In the genomic region with DNA sequence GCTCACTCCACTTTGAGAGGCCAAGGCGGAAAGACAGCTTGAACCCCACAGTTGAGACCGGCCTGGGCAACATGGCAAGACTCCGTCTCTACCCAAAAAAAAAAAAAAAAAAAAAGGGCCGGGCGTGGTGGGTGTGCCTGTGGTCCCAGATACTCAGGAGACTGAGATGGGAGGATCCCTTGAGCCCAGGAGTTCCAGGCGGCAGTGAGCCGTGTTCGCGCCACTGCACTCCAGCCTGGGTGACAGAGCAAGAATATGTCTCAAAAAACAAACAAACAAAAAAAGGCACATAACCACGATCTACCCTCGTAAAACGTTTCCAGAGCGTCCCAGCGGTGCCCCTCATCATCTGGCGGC, we compare ENCODE assay signal across 8 cellular contexts. TPM values are rescaled to one million over a fixed set of nuclear protein-coding genes. Genes with fewer than 3 reads are reported as not detected.
DNase-seq lines count a peak whose midpoint lies in the region; ATAC-seq and TF ChIP-seq lines count a peak whose summit lies in the region.

No MANE protein-coding gene starts in this region.

- no peaks in the 10 kb centered on the region for H3K27me3 ChIP-seq in liver (ENCODE audit: control insufficient read depth in 4 of 4, insufficient read depth in 4 of 4, low read length in 3 of 4)
- H3K27me3 ChIP-seq in thoracic aorta (replicated peaks; ENCODE audit: insufficient read depth), result no peaks in the 10 kb centered on the region

- H3K36me3 Mint-ChIP-seq in activated CD4-positive, alpha-beta T cell treated with anti-CD3 and anti-CD28 coated beads, Interleukin-2, amount 10 ng/mL, durations not matched to agents 7 days and 5 days (ENCODE audit: low read depth), result peaks cover 19% of the 10 kb centered on the region

- peaks cover 0 to 22% (median 16%) of the 10 kb centered on the region in 4 donors for H3K4me1 ChIP-seq in liver (ENCODE audit: control insufficient read depth in 4 of 4, insufficient read depth in 4 of 4, low read length in 3 of 4)
- H3K4me1 ChIP-seq in thoracic aorta (ENCODE audit: control insufficient read depth in 1 of 2, low read depth in 2 of 2), result peaks cover 7 to 21% of the 10 kb centered on the region in 2 donors

- peaks cover 34% of the 10 kb centered on the region for H3K4me1 Mint-ChIP-seq in activated CD4-positive, alpha-beta T cell treated with anti-CD3 and anti-CD28 coated beads, Interleukin-2, amount 10 ng/mL, durations not matched to agents 7 days and 5 days

- H3K4me3 Mint-ChIP-seq in activated CD4-positive, alpha-beta T cell treated with anti-CD3 and anti-CD28 coated beads, Interleukin-2, amount 10 ng/mL, durations not matched to agents 7 days and 5 days, result peak overlapping the region; percentile 91

- TF ChIP-seq RAD21 in liver (IDR thresholded peaks at IDR 0.05), result no peak

- H3K4me3 ChIP-seq in astrocyte of the cerebellum (ENCODE audit: low read depth, low read length) (peak overlapping the region; percentile 90), liver (ENCODE audit: low read depth in 1 of 3, low read length in 3 of 3) (peak overlapping the region in 2 of 3 donors; percentile 81 to 94), thoracic aorta (peak overlapping the region; percentile 77)

- peak overlapping the region; percentile 78 for H3K27ac Mint-ChIP-seq in activated CD4-positive, alpha-beta T cell treated with anti-CD3 and anti-CD28 coated beads, Interleukin-2, amount 10 ng/mL, durations not matched to agents 7 days and 5 days

- H3K9ac ChIP-seq in liver (ENCODE audit: low read depth in 1 of 2, low read length in 2 of 2), result peak overlapping the region; percentile 45 to 59

- H3K9me3 ChIP-seq in liver (ENCODE audit: control insufficient read depth in 4 of 4, low read length in 3 of 4) (no peaks in the 10 kb centered on the region), thoracic aorta (no peaks in the 10 kb centered on the region)

- WGBS in liver, result 25% methylated on average over 15 of the region's 15 CpGs

- H3K27me3 Mint-ChIP-seq in activated CD4-positive, alpha-beta T cell treated with anti-CD3 and anti-CD28 coated beads, Interleukin-2, amount 10 ng/mL, durations not matched to agents 7 days and 5 days, result peaks cover 2% of the 10 kb centered on the region

- CTCF ChIA-PET in activated CD4-positive, alpha-beta T cell treated with anti-CD3 and anti-CD28 coated beads, Interleukin-2, amount 10 ng/mL, durations not matched to agents 7 days and 5 days (lab: Charles Lee), result interaction anchor here (0.6 to 38.4 kb wide), 6 partner anchors 10 to 167 kb away, joined by 3 to 841 read pairs (median 18); partner anchors contain the start of genes CLCF1, POLD4 and PPP1CA

- H3K27ac ChIP-seq in liver (ENCODE audit: low read depth in 1 of 2, low read length in 2 of 2), result peak overlapping the region; percentile 57 to 63
- H3K27ac ChIP-seq in thoracic aorta, result peak overlapping the region; percentile 38 to 73

- no peak for TF ChIP-seq CTCF in astrocyte of the cerebellum (IDR thresholded peaks at IDR 0.05; ENCODE audit: low read depth, low read length, missing control alignments)
- no peak for TF ChIP-seq CTCF in liver (IDR thresholded peaks at IDR 0.05; ENCODE audit: low read depth, low read length, missing input control)
- no peak for TF ChIP-seq CTCF in thoracic aorta (IDR thresholded peaks at IDR 0.05)

- peaks cover 0 to 8% (median 3%) of the 10 kb centered on the region in 4 donors for H3K36me3 ChIP-seq in liver (ENCODE audit: control insufficient read depth in 4 of 4, insufficient read depth in 3 of 4, low read depth in 1 of 4, low read length in 3 of 4)
- peaks cover 7% of the 10 kb centered on the region for H3K36me3 ChIP-seq in thoracic aorta

- H3K9me3 Mint-ChIP-seq in activated CD4-positive, alpha-beta T cell treated with anti-CD3 and anti-CD28 coated beads, Interleukin-2, amount 10 ng/mL, durations not matched to agents 7 days and 5 days, result no peaks in the 10 kb centered on the region

- POLR2A ChIA-PET in activated CD4-positive, alpha-beta T cell treated with anti-CD3 and anti-CD28 coated beads, Interleukin-2, amount 10 ng/mL, durations not matched to agents 7 days and 5 days (lab: Charles Lee), result no interaction called here

- in situ Hi-C loops in astrocyte of the cerebellum (cut with HindIII; ENCODE audit: low sequenced_read_pairs), result no loop called here

- no peak for DNase-seq in activated CD4-positive, alpha-beta T cell treated with anti-CD3 and anti-CD28 coated beads, Interleukin-2, amount 10 ng/mL, durations not matched to agents 7 days and 5 days
- DNase-seq in activated CD4-positive, alpha-beta T cell treated with anti-CD3 and anti-CD28 coated beads, Interleukin-2, amount 50 U/mL, for 1 hour, result no peak
- DNase-seq in astrocyte of the cerebellum (ENCODE audit: low read depth) (no peak), thoracic aorta (ENCODE audit: low spot score) (no peak), NCI-H526 (lab: John Stamatoyannopoulos, UW) (no peak)
- no peak for DNase-seq in stimulated activated naive CD4-positive, alpha-beta T cell (lab: John Stamatoyannopoulos, UW)

- ATAC-seq in thoracic aorta (ENCODE audit: insufficient number of reproducible peaks, low FRiP score, low read depth) (no peak), esophagus mucosa (no peak)

TF ChIP-seq in liver, 16 proteins besides CTCF, POLR2A, EP300 and RAD21 (continues in another document):
- TF ChIP-seq ATF3 (IDR thresholded peaks at IDR 0.05), result no peak
- TF ChIP-seq EGR1 (IDR thresholded peaks at IDR 0.05; ENCODE audit: low read depth in 2 of 2), result no peak
- TF ChIP-seq FOXA2 (IDR thresholded peaks at IDR 0.05), result no peak
- no peak for TF ChIP-seq REST (IDR thresholded peaks at IDR 0.05)
- no peak for TF ChIP-seq HNF4G (IDR thresholded peaks at IDR 0.05)
- TF ChIP-seq SP1 (IDR thresholded peaks at IDR 0.05), result no peak
- no peak for TF ChIP-seq YY1 (IDR thresholded peaks at IDR 0.05)

RNA-seq across cellular contexts. Expression of gene RAD9A, which starts 0.9 kb away (rescaled TPM):
- total RNA-seq in activated CD4-positive, alpha-beta T cell treated with anti-CD3 and anti-CD28 coated beads, Interleukin-2, amount 10 ng/mL, durations not matched to agents 7 days and 5 days, result 10 to 100 TPM; 49.3 to 53.7 TPM
- total RNA-seq in liver, result 1 to 10 TPM; 5.9 to 8.6 TPM
- polyA plus RNA-seq in liver, result 1 to 10 TPM; 4.5 to 5.4 TPM
- 10 to 100 TPM; 15.8 to 23.0 TPM for total RNA-seq in thoracic aorta
- total RNA-seq in esophagus mucosa, result 15.3 TPM

RNA-seq across cellular contexts. Expression of gene PPP1CA, which starts 10.7 kb away (rescaled TPM):
- 100 to 1,000 TPM; 301 to 331 TPM for total RNA-seq in activated CD4-positive, alpha-beta T cell treated with anti-CD3 and anti-CD28 coated beads, Interleukin-2, amount 10 ng/mL, durations not matched to agents 7 days and 5 days
- 10 to 100 TPM; 62.4 to 92.9 TPM for total RNA-seq in liver
- polyA plus RNA-seq in liver, result 10 to 100 TPM; 74.2 to 77.6 TPM
- total RNA-seq in thoracic aorta, result 10 to 100 TPM; 74.4 to 77.8 TPM
- total RNA-seq in esophagus mucosa, result 188 TPM

RNA-seq across cellular contexts. Expression of gene TBC1D10C, which starts 13.0 kb away (rescaled TPM):
- 100 to 1,000 TPM; 256 to 323 TPM for total RNA-seq in activated CD4-positive, alpha-beta T cell treated with anti-CD3 and anti-CD28 coated beads, Interleukin-2, amount 10 ng/mL, durations not matched to agents 7 days and 5 days
- total RNA-seq in liver (1 to 10 TPM; 2.3 to 4.4 TPM), thoracic aorta (1 to 10 TPM; 2.6 to 3.8 TPM), esophagus mucosa (1.5 TPM)
- polyA plus RNA-seq in liver, result 1 to 10 TPM; 1.1 to 1.6 TPM

RNA-seq across cellular contexts. Expression of gene CLCF1, which starts 17.5 kb away (rescaled TPM):
- under 1 TPM; 0.10 to 0.17 TPM for total RNA-seq in activated CD4-positive, alpha-beta T cell treated with anti-CD3 and anti-CD28 coated beads, Interleukin-2, amount 10 ng/mL, durations not matched to agents 7 days and 5 days
- total RNA-seq in liver (under 1 TPM; 0.17 to 0.23 TPM), thoracic aorta (10 to 100 TPM; 27.1 to 38.1 TPM), esophagus mucosa (1.6 TPM)
- 1 to 10 TPM in 1 of 2 donors, under 1 TPM in 1; 0.14 to 1.8 TPM for polyA plus RNA-seq in liver

RNA-seq across cellular contexts. Expression of gene CARNS1, which starts 24.6 kb away (rescaled TPM):
- 1 to 10 TPM; 1.2 to 1.9 TPM for total RNA-seq in activated CD4-positive, alpha-beta T cell treated with anti-CD3 and anti-CD28 coated beads, Interleukin-2, amount 10 ng/mL, durations not matched to agents 7 days and 5 days
- total RNA-seq in liver (under 1 TPM; 0.05 to 0.08 TPM), thoracic aorta (10 to 100 TPM in 1 of 2 donors, 1 to 10 TPM in 1; 7.9 to 10.8 TPM), esophagus mucosa (0.20 TPM)
- under 1 TPM; 0.12 to 0.19 TPM for polyA plus RNA-seq in liver

Comparison
In these comparisons a context has a peak if more than half of its experiments do, and no peak if none do; other contexts are left out.
1. RNA of gene TBC1D10C, which starts 13.0 kb away (total RNA-seq): 256 to 323 TPM in activated CD4-positive, alpha-beta T cell treated with anti-CD3 and anti-CD28 coated beads, Interleukin-2, amount 10 ng/mL, durations not matched to agents 7 days and 5 days; 2.3 to 4.4 TPM in liver, 2.6 to 3.8 TPM in thoracic aorta and 1.5 TPM in esophagus mucosa (single experiment); every median in the first group is over 10 times any median in the second.
2. Peak in every context shown above with its lines, with median percentiles within 50 percentile points of each other: H3K4me3 ChIP-seq.